In the genomic region with DNA sequence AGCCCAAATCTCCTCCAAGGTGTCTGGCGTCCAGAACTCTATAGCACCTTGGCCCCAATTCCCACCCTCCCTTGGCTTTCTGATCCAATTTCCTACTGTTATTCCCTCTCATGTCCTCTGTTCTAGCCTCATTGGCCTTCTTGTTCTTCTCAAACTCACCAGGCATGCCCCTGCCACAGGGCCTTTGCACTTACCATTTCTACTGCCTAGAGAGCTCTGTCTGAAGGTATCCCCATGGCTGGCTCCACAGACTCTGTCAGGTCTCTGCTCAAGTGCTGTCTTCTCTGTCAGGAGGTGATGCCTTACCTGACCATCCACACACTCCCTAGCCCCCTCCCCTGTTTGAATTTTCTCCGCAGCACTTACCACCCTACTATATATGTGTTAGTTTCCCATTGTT, we compare ENCODE assay signal across 8 cellular contexts.
"Had no signal": no experiment of that assay in that cellular context is flagged by ENCODE, and none has a peak within 500 bp of the region (broad histone marks: within the 10 kb centered on the region; RNA-seq: fewer than 3 reads in every experiment).

No MANE protein-coding gene starts in this region.

- ATAC-seq: GM12878 had no signal

- FAIRE-seq: G401.6, GM12878, GM12891, GM12892, GM18507, GM19239 had no signal

- H3K4me3 ChIP-seq: GM12878 had no signal

- DNase-seq: GDM1, GF-D8 had no signal
